Comparison of ENCODE assay signal across 13 cellular contexts in the genomic region with DNA sequence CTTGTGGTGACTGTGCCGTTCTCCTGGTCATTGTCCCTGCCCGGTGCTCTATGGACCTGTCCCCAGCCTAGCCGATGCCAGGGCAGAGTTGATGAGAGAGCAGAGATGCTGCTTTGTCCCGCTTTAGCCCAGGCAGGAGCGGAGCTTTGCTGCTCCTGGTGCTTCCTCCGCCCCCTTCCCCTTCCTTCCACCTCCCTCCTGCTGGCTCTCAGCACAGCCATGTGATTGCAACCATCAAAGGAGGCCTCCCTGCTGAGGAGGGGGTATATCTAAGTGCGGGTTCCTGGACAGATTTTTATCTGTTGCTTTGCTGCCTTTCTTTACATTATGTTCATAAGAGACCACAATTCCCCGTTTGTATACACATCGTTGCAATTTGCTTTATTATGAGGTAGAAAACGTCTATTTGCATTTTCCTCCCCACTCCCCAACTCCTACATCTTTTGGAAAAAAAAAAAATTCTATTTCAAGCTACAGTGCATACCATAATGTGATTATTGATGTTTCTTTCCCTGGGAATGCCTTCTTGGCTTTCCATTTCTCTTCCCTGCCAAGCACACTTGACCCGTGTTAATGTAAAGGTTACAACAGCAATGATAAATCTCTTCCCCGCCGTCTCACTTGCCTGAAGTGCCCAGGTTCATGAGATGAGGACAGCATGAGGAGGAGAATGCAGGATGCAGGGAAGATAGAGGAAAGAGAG. TPM values are rescaled to one million over a fixed set of nuclear protein-coding genes. Genes with fewer than 3 reads are reported as not detected.
DNase-seq lines count a peak whose midpoint lies in the region; ATAC-seq and TF ChIP-seq lines count a peak whose summit lies in the region.
"Had no signal": no experiment of that assay in that cellular context is flagged by ENCODE, and none has a peak within 500 bp of the region (broad histone marks: within the 10 kb centered on the region; RNA-seq: fewer than 3 reads in every experiment).

No MANE protein-coding gene starts in this region.

- peak overlapping the region; percentile 26 for H3K4me3 Mint-ChIP-seq in activated naive CD8-positive, alpha-beta T cell treated with anti-CD3 and anti-CD28 coated beads, Interleukin-2, amount 10 ng/mL, durations not matched to agents 7 days and 5 days
- H3K4me3 Mint-ChIP-seq in activated naive CD8-positive, alpha-beta T cell treated with anti-CD3 and anti-CD28 coated beads for 36 hours, result no peak overlapping the region
- peak overlapping the region; percentile 10 for H3K4me3 Mint-ChIP-seq in T-helper 2 cell treated with Interferon-gamma antibody and Interleukin-4, amounts not matched to agents 5 μg/mL and 100 μg/mL, for 36 hours
- H3K4me3 Mint-ChIP-seq in Caco-2 (ENCODE audit: unreplicated experiment), result no peak overlapping the region

- CTCF ChIA-PET in Caco-2 (lab: Charles Lee), result no interaction called here

- H3K36me3 Mint-ChIP-seq in activated naive CD8-positive, alpha-beta T cell treated with anti-CD3 and anti-CD28 coated beads, Interleukin-2, amount 10 ng/mL, durations not matched to agents 7 days and 5 days, result no peaks in the 10 kb centered on the region
- H3K36me3 Mint-ChIP-seq in activated naive CD8-positive, alpha-beta T cell treated with anti-CD3 and anti-CD28 coated beads for 36 hours, result no peaks in the 10 kb centered on the region
- no peaks in the 10 kb centered on the region for H3K36me3 Mint-ChIP-seq in T-helper 2 cell treated with Interferon-gamma antibody and Interleukin-4, amounts not matched to agents 5 μg/mL and 100 μg/mL, for 36 hours (ENCODE audit: low read depth)
- peaks cover 4% of the 10 kb centered on the region for H3K36me3 Mint-ChIP-seq in Caco-2 (ENCODE audit: insufficient read depth, unreplicated experiment)

- H3K27me3 ChIP-seq in upper lobe of right lung, result no peaks in the 10 kb centered on the region
- no peaks in the 10 kb centered on the region for H3K27me3 ChIP-seq in Caco-2 (replicated peaks; ENCODE audit: control insufficient read depth, insufficient read depth, low read length)

- no peaks in the 10 kb centered on the region for H3K9me3 ChIP-seq in upper lobe of right lung
- H3K9me3 ChIP-seq in Caco-2, result no peaks in the 10 kb centered on the region
- H3K9me3 ChIP-seq: esophagus muscularis mucosa had no signal

- H3K27ac Mint-ChIP-seq in activated naive CD8-positive, alpha-beta T cell treated with anti-CD3 and anti-CD28 coated beads, Interleukin-2, amount 10 ng/mL, durations not matched to agents 7 days and 5 days, result peak overlapping the region; percentile 15
- H3K27ac Mint-ChIP-seq in activated naive CD8-positive, alpha-beta T cell treated with anti-CD3 and anti-CD28 coated beads for 36 hours, result no peak overlapping the region
- H3K27ac Mint-ChIP-seq in T-helper 2 cell treated with Interferon-gamma antibody and Interleukin-4, amounts not matched to agents 5 μg/mL and 100 μg/mL, for 36 hours, result no peak overlapping the region
- no peak overlapping the region for H3K27ac Mint-ChIP-seq in Caco-2 (ENCODE audit: unreplicated experiment)

- BruUV-seq in Caco-2 (replicated peaks; lab: Mats Ljungman, UMichigan), result no TSS peak

- POLR2A ChIA-PET in activated naive CD8-positive, alpha-beta T cell treated with anti-CD3 and anti-CD28 coated beads, Interleukin-2, amount 10 ng/mL, durations not matched to agents 7 days and 5 days (lab: Charles Lee), result no interaction called here
- POLR2A ChIA-PET in Caco-2 (lab: Charles Lee), result no interaction called here

- no peak overlapping the region for H3K27ac ChIP-seq in upper lobe of right lung
- H3K27ac ChIP-seq: esophagus muscularis mucosa had no signal

- intact Hi-C loops in upper lobe of right lung (cut with DNase I) (no loop called here), Caco-2 (cut with micrococcal nuclease; ENCODE audit: unreplicated experiment) (no loop called here)

- peaks cover 12% of the 10 kb centered on the region for H3K4me1 Mint-ChIP-seq in activated naive CD8-positive, alpha-beta T cell treated with anti-CD3 and anti-CD28 coated beads, Interleukin-2, amount 10 ng/mL, durations not matched to agents 7 days and 5 days
- H3K4me1 Mint-ChIP-seq in activated naive CD8-positive, alpha-beta T cell treated with anti-CD3 and anti-CD28 coated beads for 36 hours, result peaks cover 35% of the 10 kb centered on the region
- H3K4me1 Mint-ChIP-seq in T-helper 2 cell treated with Interferon-gamma antibody and Interleukin-4, amounts not matched to agents 5 μg/mL and 100 μg/mL, for 36 hours (ENCODE audit: low read depth), result peaks cover 18% of the 10 kb centered on the region
- peaks cover 7% of the 10 kb centered on the region for H3K4me1 Mint-ChIP-seq in Caco-2 (ENCODE audit: low read depth, unreplicated experiment)

- no peaks in the 10 kb centered on the region for H3K36me3 ChIP-seq in upper lobe of right lung
- no peaks in the 10 kb centered on the region for H3K36me3 ChIP-seq in Caco-2 (ENCODE audit: control insufficient read depth, insufficient read depth, low read length)

- H3K27me3 Mint-ChIP-seq in activated naive CD8-positive, alpha-beta T cell treated with anti-CD3 and anti-CD28 coated beads, Interleukin-2, amount 10 ng/mL, durations not matched to agents 7 days and 5 days, result no peaks in the 10 kb centered on the region
- H3K27me3 Mint-ChIP-seq in activated naive CD8-positive, alpha-beta T cell treated with anti-CD3 and anti-CD28 coated beads for 36 hours, result no peaks in the 10 kb centered on the region
- peaks cover 8% of the 10 kb centered on the region for H3K27me3 Mint-ChIP-seq in T-helper 2 cell treated with Interferon-gamma antibody and Interleukin-4, amounts not matched to agents 5 μg/mL and 100 μg/mL, for 36 hours (ENCODE audit: low read depth)
- H3K27me3 Mint-ChIP-seq in Caco-2 (ENCODE audit: insufficient read depth, unreplicated experiment), result no peaks in the 10 kb centered on the region

- ATAC-seq in activated naive CD8-positive, alpha-beta T cell treated with anti-CD3 and anti-CD28 coated beads, Interleukin-2, amount 10 ng/mL, durations not matched to agents 7 days and 5 days (ENCODE audit: low read depth), result no peak
- ATAC-seq in upper lobe of right lung, result peak; percentile 14

- DNase-seq in activated naive CD8-positive, alpha-beta T cell treated with anti-CD3 and anti-CD28 coated beads, Interleukin-2, amount 10 ng/mL, durations not matched to agents 7 days and 5 days, result no peak
- DNase-seq in activated naive CD8-positive, alpha-beta T cell treated with anti-CD3 and anti-CD28 coated beads for 36 hours, result no peak
- no peak for DNase-seq in T-helper 2 cell treated with Interferon-gamma antibody and Interleukin-4, amounts not matched to agents 5 μg/mL and 100 μg/mL, for 36 hours (ENCODE audit: low spot score)
- DNase-seq in islet precursor cell, result peak; percentile 75
- no peak for DNase-seq in upper lobe of right lung
- no peak for DNase-seq in AG08396 (ENCODE audit: low spot score)
- no peak for DNase-seq in NCI-H1048 (lab: John Stamatoyannopoulos, UW)
- DNase-seq in Caco-2, result no peak
- DNase-seq: activated CD4-positive, alpha-beta T cell treated with anti-CD3 and anti-CD28 coated beads, Interleukin-2, amount 50 U/mL, for 4 hours; Karpas-422; NCI-H446; stimulated activated CD4-positive, alpha-beta T cell treated with anti-CD3 and anti-CD28 coated beads, Interleukin-1b, Interleukin-23, amount 100 ng/mL, for 48 hours had no signal

- H3K4me3 ChIP-seq in upper lobe of right lung (no peak overlapping the region), Caco-2 (ENCODE audit: low read depth, low read length) (no peak overlapping the region)
- H3K4me3 ChIP-seq: esophagus muscularis mucosa had no signal

- H3K4me1 ChIP-seq in upper lobe of right lung (no peaks in the 10 kb centered on the region), Caco-2 (no peaks in the 10 kb centered on the region; the same call in 1 of the 2 replicates)

- H3K9me3 Mint-ChIP-seq in activated naive CD8-positive, alpha-beta T cell treated with anti-CD3 and anti-CD28 coated beads, Interleukin-2, amount 10 ng/mL, durations not matched to agents 7 days and 5 days, result no peaks in the 10 kb centered on the region
- H3K9me3 Mint-ChIP-seq in activated naive CD8-positive, alpha-beta T cell treated with anti-CD3 and anti-CD28 coated beads for 36 hours, result peaks cover 2% of the 10 kb centered on the region
- H3K9me3 Mint-ChIP-seq in T-helper 2 cell treated with Interferon-gamma antibody and Interleukin-4, amounts not matched to agents 5 μg/mL and 100 μg/mL, for 36 hours, result peaks cover 4% of the 10 kb centered on the region
- H3K9me3 Mint-ChIP-seq in Caco-2 (ENCODE audit: unreplicated experiment), result no peaks in the 10 kb centered on the region

- TF ChIP-seq CTCF in upper lobe of right lung (IDR thresholded peaks at IDR 0.05) (no peak), Caco-2 (IDR thresholded peaks at IDR 0.05; ENCODE audit: insufficient read depth in 1 of 2, low read depth in 1 of 2, low read length in 1 of 2, severe bottlenecking in 1 of 2, unreplicated experiment in 1 of 2) (no peak)

RNA-seq across cellular contexts. Expression of a gene that starts 25.4 kb away (rescaled TPM):
- total RNA-seq in activated naive CD8-positive, alpha-beta T cell treated with anti-CD3 and anti-CD28 coated beads, Interleukin-2, amount 10 ng/mL, durations not matched to agents 7 days and 5 days, result under 1 TPM; 0.30 to 0.91 TPM
- under 1 TPM; 0.62 to 0.76 TPM for total RNA-seq in activated naive CD8-positive, alpha-beta T cell treated with anti-CD3 and anti-CD28 coated beads for 36 hours
- total RNA-seq in upper lobe of right lung (0.29 TPM), Caco-2 (2022) (10.7 and 12.7 TPM in 2 replicates)

Comparison
In these comparisons a context has a peak if more than half of its experiments do, and no peak if none do; other contexts are left out.
1. H3K4me3 Mint-ChIP-seq: peak in activated naive CD8-positive, alpha-beta T cell treated with anti-CD3 and anti-CD28 coated beads, Interleukin-2, amount 10 ng/mL, durations not matched to agents 7 days and 5 days (single experiment) and T-helper 2 cell treated with Interferon-gamma antibody and Interleukin-4, amounts not matched to agents 5 μg/mL and 100 μg/mL, for 36 hours (single experiment); none in activated naive CD8-positive, alpha-beta T cell treated with anti-CD3 and anti-CD28 coated beads for 36 hours (single experiment) and Caco-2 (single experiment).